ENCODE assay signal across 1 cellular context in the genomic region with DNA sequence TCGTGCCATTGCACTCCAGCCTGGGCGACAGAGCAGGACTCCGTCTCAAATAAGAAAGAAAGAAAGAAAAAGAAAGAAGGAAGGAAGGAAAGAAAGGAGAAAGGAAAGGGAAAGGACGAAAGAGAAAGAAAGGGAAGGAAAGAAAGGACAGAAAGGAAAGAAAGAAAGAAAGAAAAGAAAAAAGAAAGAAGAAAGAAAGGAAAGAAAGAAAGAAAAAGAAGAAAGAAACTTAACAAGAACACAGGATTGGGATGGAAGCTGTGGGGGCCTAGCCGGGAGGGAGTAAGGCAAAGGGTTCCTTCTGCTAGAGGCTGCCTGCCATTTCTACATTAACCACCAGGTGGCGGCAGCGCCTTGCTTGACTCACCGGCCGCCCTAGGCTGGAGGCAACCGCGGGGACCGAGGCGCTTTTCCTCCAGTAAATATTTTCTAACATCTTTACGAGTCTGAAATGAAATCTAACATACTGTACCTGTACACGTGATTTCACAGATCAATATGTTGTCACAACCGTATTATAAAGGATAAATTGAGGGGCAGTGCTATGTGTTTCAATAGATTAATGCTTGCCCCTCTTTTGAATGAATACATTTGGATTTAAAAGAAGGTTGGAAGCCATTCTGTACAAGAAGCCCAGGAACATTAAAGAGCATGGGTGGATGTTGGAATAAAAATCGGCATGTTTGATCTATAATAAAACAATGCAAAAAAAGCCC.
TF ChIP-seq lines count a peak whose summit lies in the region.

No MANE protein-coding gene starts in this region.

TF ChIP-seq in HepG2, 621 proteins besides CTCF, POLR2A, EP300 and RAD21 (continued from another document and continues in another):
- TF ChIP-seq SKIL (CRISPR knock-in tag; IDR thresholded peaks at IDR 0.05; ENCODE audit: borderline replicate concordance): no peak
- TF ChIP-seq ZNF18 (CRISPR knock-in tag; IDR thresholded peaks at IDR 0.05; ENCODE audit: insufficient replicate concordance): no peak
- no peak for TF ChIP-seq ZNF747 (CRISPR knock-in tag; IDR thresholded peaks at IDR 0.05; ENCODE audit: borderline replicate concordance)
- TF ChIP-seq FOXO4 (CRISPR knock-in tag; conservative IDR thresholded peaks at IDR 0.05): no peak
- TF ChIP-seq ONECUT2 (CRISPR knock-in tag; IDR thresholded peaks at IDR 0.05): no peak
- no peak for TF ChIP-seq TIGD3 (CRISPR knock-in tag; IDR thresholded peaks at IDR 0.05; ENCODE audit: borderline replicate concordance)
- TF ChIP-seq, protein P1, sequence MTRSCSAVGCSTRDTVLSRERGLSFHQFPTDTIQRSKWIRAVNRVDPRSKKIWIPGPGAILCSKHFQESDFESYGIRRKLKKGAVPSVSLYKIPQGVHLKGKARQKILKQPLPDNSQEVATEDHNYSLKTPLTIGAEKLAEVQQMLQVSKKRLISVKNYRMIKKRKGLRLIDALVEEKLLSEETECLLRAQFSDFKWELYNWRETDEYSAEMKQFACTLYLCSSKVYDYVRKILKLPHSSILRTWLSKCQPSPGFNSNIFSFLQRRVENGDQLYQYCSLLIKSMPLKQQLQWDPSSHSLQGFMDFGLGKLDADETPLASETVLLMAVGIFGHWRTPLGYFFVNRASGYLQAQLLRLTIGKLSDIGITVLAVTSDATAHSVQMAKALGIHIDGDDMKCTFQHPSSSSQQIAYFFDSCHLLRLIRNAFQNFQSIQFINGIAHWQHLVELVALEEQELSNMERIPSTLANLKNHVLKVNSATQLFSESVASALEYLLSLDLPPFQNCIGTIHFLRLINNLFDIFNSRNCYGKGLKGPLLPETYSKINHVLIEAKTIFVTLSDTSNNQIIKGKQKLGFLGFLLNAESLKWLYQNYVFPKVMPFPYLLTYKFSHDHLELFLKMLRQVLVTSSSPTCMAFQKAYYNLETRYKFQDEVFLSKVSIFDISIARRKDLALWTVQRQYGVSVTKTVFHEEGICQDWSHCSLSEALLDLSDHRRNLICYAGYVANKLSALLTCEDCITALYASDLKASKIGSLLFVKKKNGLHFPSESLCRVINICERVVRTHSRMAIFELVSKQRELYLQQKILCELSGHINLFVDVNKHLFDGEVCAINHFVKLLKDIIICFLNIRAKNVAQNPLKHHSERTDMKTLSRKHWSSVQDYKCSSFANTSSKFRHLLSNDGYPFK (CRISPR knock-in tag; IDR thresholded peaks at IDR 0.05; ENCODE audit: borderline replicate concordance): no peak
- no peak for TF ChIP-seq ZNF232 (CRISPR knock-in tag; IDR thresholded peaks at IDR 0.05; ENCODE audit: borderline replicate concordance)
- TF ChIP-seq FOXK2 (IDR thresholded peaks at IDR 0.05): peak; percentile 58
- TF ChIP-seq PITX1 (CRISPR knock-in tag; IDR thresholded peaks at IDR 0.05): peak; percentile 33; the same call in 1 of the 2 replicates
- TF ChIP-seq U2AF2 (IDR thresholded peaks at IDR 0.05; ENCODE audit: low read depth, low read length): peak; percentile 89; the same call in 1 of the 2 replicates
- TF ChIP-seq ASH2L (IDR thresholded peaks at IDR 0.05; ENCODE audit: insufficient read length, low read depth, low read length): no peak
- TF ChIP-seq, protein P2, sequence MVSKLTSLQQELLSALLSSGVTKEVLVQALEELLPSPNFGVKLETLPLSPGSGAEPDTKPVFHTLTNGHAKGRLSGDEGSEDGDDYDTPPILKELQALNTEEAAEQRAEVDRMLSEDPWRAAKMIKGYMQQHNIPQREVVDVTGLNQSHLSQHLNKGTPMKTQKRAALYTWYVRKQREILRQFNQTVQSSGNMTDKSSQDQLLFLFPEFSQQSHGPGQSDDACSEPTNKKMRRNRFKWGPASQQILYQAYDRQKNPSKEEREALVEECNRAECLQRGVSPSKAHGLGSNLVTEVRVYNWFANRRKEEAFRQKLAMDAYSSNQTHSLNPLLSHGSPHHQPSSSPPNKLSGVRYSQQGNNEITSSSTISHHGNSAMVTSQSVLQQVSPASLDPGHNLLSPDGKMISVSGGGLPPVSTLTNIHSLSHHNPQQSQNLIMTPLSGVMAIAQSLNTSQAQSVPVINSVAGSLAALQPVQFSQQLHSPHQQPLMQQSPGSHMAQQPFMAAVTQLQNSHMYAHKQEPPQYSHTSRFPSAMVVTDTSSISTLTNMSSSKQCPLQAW (CRISPR knock-in tag; IDR thresholded peaks at IDR 0.05): 0 out of 2 replicates have a peak, but pooled peaks have one; percentile 14
- TF ChIP-seq, protein P3, sequence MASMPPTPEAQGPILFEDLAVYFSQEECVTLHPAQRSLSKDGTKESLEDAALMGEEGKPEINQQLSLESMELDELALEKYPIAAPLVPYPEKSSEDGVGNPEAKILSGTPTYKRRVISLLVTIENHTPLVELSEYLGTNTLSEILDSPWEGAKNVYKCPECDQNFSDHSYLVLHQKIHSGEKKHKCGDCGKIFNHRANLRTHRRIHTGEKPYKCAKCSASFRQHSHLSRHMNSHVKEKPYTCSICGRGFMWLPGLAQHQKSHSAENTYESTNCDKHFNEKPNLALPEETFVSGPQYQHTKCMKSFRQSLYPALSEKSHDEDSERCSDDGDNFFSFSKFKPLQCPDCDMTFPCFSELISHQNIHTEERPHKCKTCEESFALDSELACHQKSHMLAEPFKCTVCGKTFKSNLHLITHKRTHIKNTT (CRISPR knock-in tag; IDR thresholded peaks at IDR 0.05): no peak
- no peak for TF ChIP-seq ZNF451 (CRISPR knock-in tag; IDR thresholded peaks at IDR 0.05)
- TF ChIP-seq HINFP (CRISPR knock-in tag; IDR thresholded peaks at IDR 0.05; ENCODE audit: low read depth): no peak
- TF ChIP-seq ZBTB7A (CRISPR knock-in tag; IDR thresholded peaks at IDR 0.05): no peak
- no peak for TF ChIP-seq TCF12 (IDR thresholded peaks at IDR 0.05)
- no peak for TF ChIP-seq TCF12 (CRISPR knock-in tag; IDR thresholded peaks at IDR 0.05)
- TF ChIP-seq SIN3B (IDR thresholded peaks at IDR 0.05; ENCODE audit: low read length): no peak
- no peak for TF ChIP-seq PHB2 (IDR thresholded peaks at IDR 0.05; ENCODE audit: partially characterized antibody)
- TF ChIP-seq ZNF263 (CRISPR knock-in tag; IDR thresholded peaks at IDR 0.05): no peak
- TF ChIP-seq ZNF773 (CRISPR knock-in tag; IDR thresholded peaks at IDR 0.05; ENCODE audit: borderline replicate concordance): no peak
- 0 out of 2 replicates have a peak, but pooled peaks have one; percentile 10 for TF ChIP-seq ZNF792 (CRISPR knock-in tag; IDR thresholded peaks at IDR 0.05)
- no peak for TF ChIP-seq ATF4 (CRISPR knock-in tag; IDR thresholded peaks at IDR 0.05)
- TF ChIP-seq, protein P4, sequence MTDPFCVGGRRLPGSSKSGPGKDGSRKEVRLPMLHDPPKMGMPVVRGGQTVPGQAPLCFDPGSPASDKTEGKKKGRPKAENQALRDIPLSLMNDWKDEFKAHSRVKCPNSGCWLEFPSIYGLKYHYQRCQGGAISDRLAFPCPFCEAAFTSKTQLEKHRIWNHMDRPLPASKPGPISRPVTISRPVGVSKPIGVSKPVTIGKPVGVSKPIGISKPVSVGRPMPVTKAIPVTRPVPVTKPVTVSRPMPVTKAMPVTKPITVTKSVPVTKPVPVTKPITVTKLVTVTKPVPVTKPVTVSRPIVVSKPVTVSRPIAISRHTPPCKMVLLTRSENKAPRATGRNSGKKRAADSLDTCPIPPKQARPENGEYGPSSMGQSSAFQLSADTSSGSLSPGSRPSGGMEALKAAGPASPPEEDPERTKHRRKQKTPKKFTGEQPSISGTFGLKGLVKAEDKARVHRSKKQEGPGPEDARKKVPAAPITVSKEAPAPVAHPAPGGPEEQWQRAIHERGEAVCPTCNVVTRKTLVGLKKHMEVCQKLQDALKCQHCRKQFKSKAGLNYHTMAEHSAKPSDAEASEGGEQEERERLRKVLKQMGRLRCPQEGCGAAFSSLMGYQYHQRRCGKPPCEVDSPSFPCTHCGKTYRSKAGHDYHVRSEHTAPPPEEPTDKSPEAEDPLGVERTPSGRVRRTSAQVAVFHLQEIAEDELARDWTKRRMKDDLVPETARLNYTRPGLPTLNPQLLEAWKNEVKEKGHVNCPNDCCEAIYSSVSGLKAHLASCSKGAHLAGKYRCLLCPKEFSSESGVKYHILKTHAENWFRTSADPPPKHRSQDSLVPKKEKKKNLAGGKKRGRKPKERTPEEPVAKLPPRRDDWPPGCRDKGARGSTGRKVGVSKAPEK (CRISPR knock-in tag; IDR thresholded peaks at IDR 0.05; ENCODE audit: borderline replicate concordance): peak; percentile 85
- no peak for TF ChIP-seq RNF219 (CRISPR knock-in tag; IDR thresholded peaks at IDR 0.05)
- no peak for TF ChIP-seq ZNF510 (CRISPR knock-in tag; IDR thresholded peaks at IDR 0.05; ENCODE audit: low read depth)
- no peak for TF ChIP-seq ZNF7 (CRISPR knock-in tag; IDR thresholded peaks at IDR 0.05)
- no peak for TF ChIP-seq ZBTB38 (CRISPR knock-in tag; IDR thresholded peaks at IDR 0.05)
- no peak; the same call in 1 of the 2 replicates for TF ChIP-seq BHLHE40 (IDR thresholded peaks at IDR 0.05; ENCODE audit: low read length)
